ENCODE assay signal across 8 cellular contexts in the genomic region with DNA sequence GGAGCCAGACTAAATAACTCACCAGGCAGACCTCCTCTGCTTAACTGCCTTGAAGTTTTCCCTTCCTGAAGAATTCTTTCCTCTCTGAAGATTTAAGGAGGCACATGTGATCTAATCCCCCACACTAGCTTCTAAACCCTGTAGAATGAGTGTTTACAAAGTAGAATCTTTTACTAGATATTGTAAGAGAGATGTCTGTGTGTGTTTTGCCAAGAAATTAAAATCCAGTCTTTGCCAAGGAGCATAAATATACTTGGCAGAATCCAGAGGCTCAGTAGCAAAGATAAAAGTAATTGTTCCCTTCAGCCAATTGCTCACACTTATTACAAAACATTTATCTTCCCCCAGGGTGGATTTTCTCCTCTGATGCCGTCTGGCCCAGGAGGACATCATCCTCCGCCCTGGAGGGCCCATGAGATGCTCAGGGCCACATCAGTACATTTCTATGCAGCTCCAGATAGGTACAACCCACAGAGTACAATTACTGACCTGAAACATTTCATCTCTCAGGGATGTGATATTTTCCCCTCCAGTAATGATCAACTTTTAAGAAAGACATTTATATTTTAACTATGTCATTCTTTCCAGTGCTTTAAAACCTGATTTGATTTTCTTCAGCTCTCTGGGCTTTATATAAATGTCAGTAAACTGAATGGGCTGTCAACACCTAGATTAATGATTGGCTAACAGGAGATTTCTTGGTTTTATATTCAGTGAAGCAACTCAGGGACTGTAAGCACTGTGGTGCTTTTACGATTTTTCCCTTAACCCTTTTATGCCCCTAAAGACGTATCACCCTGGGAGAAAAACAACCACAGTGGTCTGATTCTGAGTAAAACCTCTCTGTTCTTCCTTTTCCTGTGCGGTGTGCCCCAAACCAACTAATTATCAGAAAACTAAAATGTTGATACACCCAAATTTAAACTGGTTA. TPM values are rescaled to one million over a fixed set of nuclear protein-coding genes. Genes with fewer than 3 reads are reported as not detected.
DNase-seq lines count a peak whose midpoint lies in the region; ATAC-seq and TF ChIP-seq lines count a peak whose summit lies in the region.

No MANE protein-coding gene starts in this region.

- H3K27me3 ChIP-seq in brain microvascular endothelial cell (replicated peaks) (no peaks in the 10 kb centered on the region), osteoblast (ENCODE audit: insufficient read depth, low read length) (no peaks in the 10 kb centered on the region)

- H3K4me2 ChIP-seq in osteoblast (ENCODE audit: insufficient read depth, low read length) = peak overlapping the region; percentile 57

- no peaks in the 10 kb centered on the region for H3K36me3 ChIP-seq in brain microvascular endothelial cell (replicated peaks)
- H3K36me3 ChIP-seq in osteoblast (ENCODE audit: insufficient read depth, low read length) = no peaks in the 10 kb centered on the region

- in situ Hi-C loops in ACHN (cut with HindIII; ENCODE audit: low pct_ligation_motif_present, low pct_unique_long_range_greater_than_20kb, low sequenced_read_pairs) = no loop called here
- in situ Hi-C loops in brain microvascular endothelial cell (cut with HindIII; ENCODE audit: low pct_ligation_motif_present, low sequenced_read_pairs) = no loop called here
- in situ Hi-C loops in GM13977 (cut with MboI; ENCODE audit: low pct_unique_long_range_greater_than_20kb, low sequenced_read_pairs, unreplicated experiment) = no loop called here

- H2AFZ ChIP-seq in osteoblast (ENCODE audit: low read length) = no peak overlapping the region

- no peaks in the 10 kb centered on the region for H3K9me3 ChIP-seq in osteoblast (ENCODE audit: low read depth, low read length)

- peak; percentile 77 for DNase-seq in ACHN
- no peak for DNase-seq in brain microvascular endothelial cell
- no peak for DNase-seq in osteoblast (ENCODE audit: insufficient read length, low spot score, missing footprints)
- no peak for DNase-seq in retina
- DNase-seq in DMS79 treated with DMSO at 0.1 percent for 48 hours (lab: John Stamatoyannopoulos, UW) = no peak
- DNase-seq in GM13977 (ENCODE audit: low spot score) = no peak

- H3K4me1 ChIP-seq in osteoblast (ENCODE audit: insufficient read depth, low read length) = peaks cover 69% of the 10 kb centered on the region

- H3K27ac ChIP-seq in brain microvascular endothelial cell = peak overlapping the region; percentile 46
- peak overlapping the region; percentile 87 for H3K27ac ChIP-seq in osteoblast (ENCODE audit: low read depth, low read length)

- H3K4me3 ChIP-seq in brain microvascular endothelial cell (ENCODE audit: low read depth, low read length) = no peak overlapping the region
- H3K4me3 ChIP-seq in osteoblast (ENCODE audit: insufficient read depth, low read length) = no peak overlapping the region

- H4K20me1 ChIP-seq in osteoblast (ENCODE audit: insufficient read depth, low read length) = no peaks in the 10 kb centered on the region

- peak; percentile 90 for ATAC-seq in GM18870 (IDR thresholded peaks at IDR 0.05; ENCODE audit: unreplicated experiment)
- ATAC-seq in HG03457 (IDR thresholded peaks at IDR 0.05; ENCODE audit: unreplicated experiment) = peak; percentile 80

- TF ChIP-seq CTCF in brain microvascular endothelial cell (IDR thresholded peaks at IDR 0.05; ENCODE audit: low read depth, low read length, missing control alignments) (no peak), osteoblast (IDR thresholded peaks at IDR 0.05; ENCODE audit: extremely low read depth, low read depth, low read length) (no peak), GM13977 (IDR thresholded peaks at IDR 0.05; ENCODE audit: extremely low read depth, insufficient read depth, missing control alignments) (no peak)

- no peaks in the 10 kb centered on the region for H3K79me2 ChIP-seq in osteoblast (ENCODE audit: insufficient read depth, low read length)

RNA-seq across cellular contexts. Expression of a gene that starts 37.7 kb away (rescaled TPM):
- total RNA-seq in osteoblast = 2.9 and 3.3 TPM in 2 replicates
